Comparison of ENCODE assay signal across 25 cellular contexts in the genomic region with DNA sequence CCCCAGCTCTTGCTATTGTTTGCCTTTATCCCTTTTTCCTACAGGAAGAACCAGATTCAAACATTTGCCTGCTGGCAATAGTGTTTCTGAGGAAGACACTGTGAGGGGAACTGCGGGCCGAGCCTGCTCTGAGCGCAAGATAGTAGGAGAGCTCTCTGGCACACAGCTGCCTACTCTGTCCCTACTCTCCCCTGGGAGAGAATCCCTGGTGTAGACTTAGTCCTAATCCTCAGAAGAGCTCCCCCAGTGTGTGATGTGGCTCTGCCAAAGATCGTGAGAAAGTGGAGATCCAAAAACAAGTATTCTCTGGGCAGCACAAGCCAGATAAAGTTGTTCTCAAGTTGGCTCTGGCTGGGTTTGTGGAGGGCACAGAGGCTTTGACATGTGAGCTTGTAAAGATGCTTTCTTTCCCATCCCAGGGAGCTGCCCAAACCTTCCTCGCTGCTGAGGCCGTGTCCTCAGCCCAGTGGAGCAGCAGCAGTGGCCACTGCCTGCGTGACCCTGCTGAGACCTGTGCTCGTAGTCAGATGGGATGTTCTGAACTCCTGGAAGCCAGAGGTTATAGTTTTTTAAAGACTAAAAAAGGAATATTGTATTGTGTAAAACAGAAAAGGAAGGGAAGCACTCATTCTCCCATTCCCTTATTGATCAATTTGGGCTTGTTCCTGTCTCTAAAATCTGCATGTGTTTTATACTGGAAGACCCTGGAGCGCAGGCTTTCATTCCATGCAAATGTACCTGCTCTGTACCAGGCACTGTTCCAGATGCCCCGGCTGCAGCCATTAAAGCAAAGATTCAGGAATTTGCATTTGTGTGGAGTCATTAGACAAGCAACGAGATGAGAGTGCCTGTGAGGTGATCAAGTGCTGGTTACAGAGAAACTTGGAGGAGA. TPM values are rescaled to one million over a fixed set of nuclear protein-coding genes. Genes with fewer than 3 reads are reported as not detected.
A peak's percentile ranks its signal among the peaks of the same experiment; 100 is the strongest.
DNase-seq lines count a peak whose midpoint lies in the region; ATAC-seq, FAIRE-seq and TF ChIP-seq lines count a peak whose summit lies in the region.
"Had no signal": no experiment of that assay in that cellular context is flagged by ENCODE, and none has a peak within 500 bp of the region (broad histone marks: within the 10 kb centered on the region; RNA-seq: fewer than 3 reads in every experiment).

No MANE protein-coding gene starts in this region.

- H4K8ac ChIP-seq in neuronal stem cell (ENCODE audit: low read depth, low read length), result no peak overlapping the region

- H3K27ac Mint-ChIP-seq in brain, result peak overlapping the region in 3 of 5 experiments; percentile 21 to 52 (median 45)
- no peak overlapping the region for H3K27ac Mint-ChIP-seq in type B pancreatic cell
- H3K27ac Mint-ChIP-seq: activated naive CD4-positive, alpha-beta T cell treated with anti-CD3 and anti-CD28 coated beads, Interleukin-2, amount 50 U/mL, for 24 hours; activated T-helper 1 cell treated with anti-CD3 and anti-CD28 coated beads, Interleukin-12 subunit alpha, Interleukin-12 subunit beta, Interleukin-2, Interleukin-4 antibody, amounts not matched to agents 30 ng/mL and 10 ng/mL and 1 ng/mL, durations not matched to agents 14 hours and 24 hours and 36 hours; CD4-positive, alpha-beta T cell; T-cell had no signal

- H3K9ac ChIP-seq in Loucy (ENCODE audit: low read depth, low read length, poor library complexity, severe bottlenecking), result peak overlapping the region; percentile 63
- no peak overlapping the region for H3K9ac ChIP-seq in neuronal stem cell (ENCODE audit: low read depth, low read length, poor library complexity)

- H3K18ac ChIP-seq in neuronal stem cell (ENCODE audit: low read length), result no peak overlapping the region

- peaks cover 33% of the 10 kb centered on the region for H3K27me3 Mint-ChIP-seq in brain
- peaks cover 10% of the 10 kb centered on the region for H3K27me3 Mint-ChIP-seq in type B pancreatic cell
- H3K27me3 Mint-ChIP-seq: activated naive CD4-positive, alpha-beta T cell treated with anti-CD3 and anti-CD28 coated beads, Interleukin-2, amount 50 U/mL, for 24 hours; CD4-positive, alpha-beta T cell; T-cell had no signal

- H3K9me3 Mint-ChIP-seq in brain, result peaks cover 0 to 6% (median 0%) of the 10 kb centered on the region in 5 experiments
- no peaks in the 10 kb centered on the region for H3K9me3 Mint-ChIP-seq in type B pancreatic cell
- H3K9me3 Mint-ChIP-seq: activated naive CD4-positive, alpha-beta T cell treated with anti-CD3 and anti-CD28 coated beads, Interleukin-2, amount 50 U/mL, for 24 hours; activated T-helper 1 cell treated with anti-CD3 and anti-CD28 coated beads, Interleukin-12 subunit alpha, Interleukin-12 subunit beta, Interleukin-2, Interleukin-4 antibody, amounts not matched to agents 30 ng/mL and 10 ng/mL and 1 ng/mL, durations not matched to agents 14 hours and 24 hours and 36 hours; CD4-positive, alpha-beta T cell; T-cell had no signal

- no peak for FAIRE-seq in H54 (lab: Jason Lieb, UNC)
- FAIRE-seq: TTC549 had no signal

- H3K9me3 ChIP-seq in DOHH2 (ENCODE audit: control insufficient read depth, insufficient read depth, low read length) (no peaks in the 10 kb centered on the region), Loucy (ENCODE audit: insufficient read depth, low read depth, low read length) (no peaks in the 10 kb centered on the region), neuronal stem cell (replicated peaks in 1 of 2; ENCODE audit: control insufficient read depth in 2 of 2, insufficient read depth in 1 of 2, low read depth in 1 of 2, low read length in 2 of 2) (no peaks in the 10 kb centered on the region), psoas muscle (no peaks in the 10 kb centered on the region)
- H3K9me3 ChIP-seq: gastroesophageal sphincter, lower lobe of right lung, neutrophil, testis had no signal

- no peaks in the 10 kb centered on the region for H4K20me1 ChIP-seq in DOHH2 (ENCODE audit: control insufficient read depth, insufficient read depth, low read depth, low read length)
- H4K20me1 ChIP-seq in Loucy (ENCODE audit: insufficient read depth, low read length, poor library complexity, severe bottlenecking), result no peaks in the 10 kb centered on the region

- H3K4me3 ChIP-seq in DOHH2 (ENCODE audit: low read length) (no peak overlapping the region), Loucy (ENCODE audit: low read length, poor library complexity, severe bottlenecking) (peak overlapping the region; percentile 64), neuronal stem cell (ENCODE audit: low read length in 2 of 2) (no peak overlapping the region), psoas muscle (no peak overlapping the region)
- H3K4me3 ChIP-seq: gastroesophageal sphincter, lower lobe of right lung, smooth muscle cell, testis had no signal

- peaks cover 46% of the 10 kb centered on the region for H3K4me1 ChIP-seq in DOHH2 (ENCODE audit: control insufficient read depth, low read length)
- peaks cover 73% of the 10 kb centered on the region for H3K4me1 ChIP-seq in Loucy (ENCODE audit: insufficient read depth, low read length, poor library complexity, severe bottlenecking)
- no peaks in the 10 kb centered on the region for H3K4me1 ChIP-seq in neuronal stem cell (ENCODE audit: control insufficient read depth in 2 of 2, insufficient read depth in 1 of 2, low read depth in 1 of 2, low read length in 2 of 2)
- H3K4me1 ChIP-seq in psoas muscle, result peaks cover 7% of the 10 kb centered on the region
- H3K4me1 ChIP-seq: gastroesophageal sphincter, lower lobe of right lung had no signal

- peak overlapping the region; percentile 57 for H3K14ac ChIP-seq in neuronal stem cell (ENCODE audit: low read length)

- intact Hi-C loops in psoas muscle (cut with DNase I), result no loop called here

- peaks cover 25% of the 10 kb centered on the region for H3K4me1 Mint-ChIP-seq in brain
- peaks cover 4% of the 10 kb centered on the region for H3K4me1 Mint-ChIP-seq in type B pancreatic cell (ENCODE audit: unreplicated experiment)

- H3K27me3 ChIP-seq in DOHH2 (ENCODE audit: control insufficient read depth, low read length) (no peaks in the 10 kb centered on the region), Loucy (ENCODE audit: insufficient read depth, low read length, poor library complexity, severe bottlenecking) (no peaks in the 10 kb centered on the region), neuronal stem cell (ENCODE audit: control insufficient read depth in 3 of 3, insufficient read depth in 3 of 3, low read depth in 1 of 3, low read length in 3 of 3) (peaks cover 0 to 8% (median 0%) of the 10 kb centered on the region in 3 experiments), psoas muscle (ENCODE audit: insufficient read depth in 3 of 3, low read length in 2 of 3) (no peaks in the 10 kb centered on the region)
- H3K27me3 ChIP-seq: neutrophil, testis had no signal

- no peak for TF ChIP-seq POLR2A in H54 (IDR thresholded peaks at IDR 0.05; ENCODE audit: low read depth, low read length)

- H2BK120ac ChIP-seq in neuronal stem cell (ENCODE audit: low read depth, low read length), result no peak overlapping the region

- no peaks in the 10 kb centered on the region for H3K79me1 ChIP-seq in neuronal stem cell (ENCODE audit: low read depth, low read length)

- peak overlapping the region; percentile 10 for H3K23ac ChIP-seq in neuronal stem cell (ENCODE audit: low read depth, low read length, poor library complexity)

- no peak overlapping the region for H3K4ac ChIP-seq in neuronal stem cell (ENCODE audit: low read length)

- H4K91ac ChIP-seq in neuronal stem cell (ENCODE audit: low read depth, low read length, poor library complexity), result no peak overlapping the region

- no peak overlapping the region for H2BK12ac ChIP-seq in neuronal stem cell (ENCODE audit: low read length)

- H3K9me2 ChIP-seq in DOHH2 (replicated peaks; ENCODE audit: control insufficient read depth, low read length) (no peaks in the 10 kb centered on the region), Loucy (replicated peaks; ENCODE audit: low read depth, low read length) (no peaks in the 10 kb centered on the region)

- H3K79me2 ChIP-seq in DOHH2 (ENCODE audit: control insufficient read depth, low read length) (no peaks in the 10 kb centered on the region), Loucy (ENCODE audit: insufficient read depth, low read length) (no peaks in the 10 kb centered on the region)

- TF ChIP-seq CTCF in DOHH2 (IDR thresholded peaks at IDR 0.05; ENCODE audit: low read depth, low read length, poor library complexity, severe bottlenecking) (no peak), Loucy (conservative IDR thresholded peaks at IDR 0.05; ENCODE audit: low read length) (no peak), brain (conservative IDR thresholded peaks at IDR 0.05) (no peak), type B pancreatic cell (conservative IDR thresholded peaks at IDR 0.05) (no peak), psoas muscle (IDR thresholded peaks at IDR 0.05) (no peak)

- H3K4me3 Mint-ChIP-seq in brain (no peak overlapping the region), type B pancreatic cell (no peak overlapping the region)
- H3K4me3 Mint-ChIP-seq: activated naive CD4-positive, alpha-beta T cell treated with anti-CD3 and anti-CD28 coated beads, Interleukin-2, amount 50 U/mL, for 24 hours; activated T-helper 1 cell treated with anti-CD3 and anti-CD28 coated beads, Interleukin-12 subunit alpha, Interleukin-12 subunit beta, Interleukin-2, Interleukin-4 antibody, amounts not matched to agents 30 ng/mL and 10 ng/mL and 1 ng/mL, durations not matched to agents 14 hours and 24 hours and 36 hours; CD4-positive, alpha-beta T cell; T-cell had no signal

- H2BK15ac ChIP-seq in neuronal stem cell (ENCODE audit: low read length), result no peak overlapping the region

- no CpG with 5 or more reads among the region's 11 CpGs for WGBS in neuronal stem cell (ENCODE audit: extremely low coverage in 2 of 2, insufficient read length in 2 of 2, insufficient replicate concordance in 1 of 2), 2 donors
- 54 to 61% (median 59%) methylated on average over 11 of the region's 11 CpGs for WGBS in psoas muscle, 3 donors

- no peak overlapping the region for H2BK5ac ChIP-seq in neuronal stem cell (ENCODE audit: low read length)

- H3K4me2 ChIP-seq in DOHH2 (ENCODE audit: low read length) (peak overlapping the region; percentile 54; the same call in 1 of the 2 replicates), Loucy (ENCODE audit: low read depth, low read length, poor library complexity, severe bottlenecking) (peak overlapping the region; percentile 84), neuronal stem cell (ENCODE audit: insufficient read depth, low read length, poor library complexity, severe bottlenecking) (no peak overlapping the region)
- H3K4me2 ChIP-seq: smooth muscle cell had no signal

- DNase-seq in neuronal stem cell (ENCODE audit: low spot score) (no peak), type B pancreatic cell (ENCODE audit: extremely low spot score, unreplicated experiment) (no peak), psoas muscle (no peak), H54 (ENCODE audit: insufficient read length, low spot score) (no peak)
- no peak for DNase-seq in activated CD8-positive, alpha-beta memory T cell treated with anti-CD3 and anti-CD28 coated beads for 24 hours
- DNase-seq: CD4-positive, alpha-beta T cell; effector CD8-positive, alpha-beta T cell; NCI-H1436 treated with DMSO at 0.1 percent for 48 hours; NCI-H2171 treated with DMSO at 0.1 percent for 48 hours; stimulated activated naive CD4-positive, alpha-beta T cell; T-cell; testis had no signal

- H2AK5ac ChIP-seq in neuronal stem cell (ENCODE audit: low read depth, low read length), result no peak overlapping the region

- H3K36me3 ChIP-seq in DOHH2 (ENCODE audit: control insufficient read depth, low read length), result no peaks in the 10 kb centered on the region
- no peaks in the 10 kb centered on the region for H3K36me3 ChIP-seq in Loucy (ENCODE audit: insufficient read depth, low read length)
- no peaks in the 10 kb centered on the region for H3K36me3 ChIP-seq in neuronal stem cell (replicated peaks in 1 of 2; ENCODE audit: control insufficient read depth in 2 of 2, insufficient read depth in 2 of 2, low read length in 2 of 2)
- no peaks in the 10 kb centered on the region for H3K36me3 ChIP-seq in psoas muscle (ENCODE audit: insufficient read depth in 1 of 2, low read depth in 1 of 2)
- H3K36me3 ChIP-seq: gastroesophageal sphincter, lower lobe of right lung, neutrophil had no signal

- H2AFZ ChIP-seq in Loucy (ENCODE audit: low read length) (no peak overlapping the region), neuronal stem cell (ENCODE audit: low read length) (peak overlapping the region; percentile 64)

- no peak for ATAC-seq in psoas muscle
- ATAC-seq: esophagus mucosa, gastroesophageal sphincter, lower lobe of right lung, T-cell had no signal

- no peaks in the 10 kb centered on the region for H3F3A ChIP-seq in DOHH2 (ENCODE audit: control insufficient read depth, insufficient read depth)
- H3F3A ChIP-seq in Loucy (ENCODE audit: low read depth), result no peaks in the 10 kb centered on the region

- H3K27ac ChIP-seq in DOHH2 (ENCODE audit: low read depth, low read length), result no peak overlapping the region
- no peak overlapping the region for H3K27ac ChIP-seq in neuronal stem cell (replicated peaks; ENCODE audit: low read length)
- H3K27ac ChIP-seq in psoas muscle, result no peak overlapping the region
- H3K27ac ChIP-seq: gastroesophageal sphincter, lower lobe of right lung, neutrophil, testis had no signal

- H3K36me3 Mint-ChIP-seq in brain (no peaks in the 10 kb centered on the region), type B pancreatic cell (no peaks in the 10 kb centered on the region)
- H3K36me3 Mint-ChIP-seq: activated naive CD4-positive, alpha-beta T cell treated with anti-CD3 and anti-CD28 coated beads, Interleukin-2, amount 50 U/mL, for 24 hours; T-cell had no signal

RNA-seq across cellular contexts. Expression of a gene that starts 30.7 kb away (rescaled TPM):
- 0.36 TPM for polyA plus RNA-seq in brain (ENCODE audit: insufficient read depth, low read depth, low replicate concordance)
- polyA plus RNA-seq in neuronal stem cell (2013, experiment 1 of 2), result not detected
- 0.06 TPM for polyA plus RNA-seq in neuronal stem cell (2013, experiment 2 of 2)
- 0.17 TPM in 1 of 2 replicates, not detected in the other for total RNA-seq in type B pancreatic cell (ENCODE audit: low replicate concordance)
- total RNA-seq in psoas muscle, result under 1 TPM in 2 of 4 donors, not detected in 2; 0.17 to 0.49 TPM
- under 1 TPM; 0.09 to 0.25 (median 0.13) TPM for polyA plus RNA-seq in psoas muscle
- total RNA-seq: esophagus mucosa, kidney epithelial cell, MCF 10A, smooth muscle cell had no signal
- polyA plus RNA-seq: smooth muscle cell had no signal

RNA-seq across cellular contexts. Expression of a gene that starts 40.5 kb away (rescaled TPM):
- 105 TPM for polyA plus RNA-seq in brain (ENCODE audit: insufficient read depth, low read depth, low replicate concordance)
- 49.9 TPM for polyA plus RNA-seq in neuronal stem cell (2013, experiment 1 of 2)
- polyA plus RNA-seq in neuronal stem cell (2013, experiment 2 of 2), result 51.2 TPM
- 59.1 and 65.2 TPM in 2 replicates for total RNA-seq in type B pancreatic cell (ENCODE audit: low replicate concordance)
- 10 to 100 TPM; 45.0 to 71.9 (median 60.1) TPM for total RNA-seq in psoas muscle
- polyA plus RNA-seq in psoas muscle, result 100 to 1,000 TPM in 2 of 3 donors, 10 to 100 TPM in 1; 98.7 to 149 (median 145) TPM

RNA-seq across cellular contexts. Expression of a gene that starts 41.3 kb away (rescaled TPM):
- 432 TPM for polyA plus RNA-seq in brain (ENCODE audit: insufficient read depth, low read depth, low replicate concordance)
- 126 TPM for polyA plus RNA-seq in neuronal stem cell (2013, experiment 1 of 2)
- 126 TPM for polyA plus RNA-seq in neuronal stem cell (2013, experiment 2 of 2)
- 206 and 235 TPM in 2 replicates for total RNA-seq in type B pancreatic cell (ENCODE audit: low replicate concordance)
- total RNA-seq in psoas muscle, result 100 to 1,000 TPM; 156 to 228 (median 193) TPM
- 100 to 1,000 TPM; 153 to 307 (median 277) TPM for polyA plus RNA-seq in psoas muscle
